ENCODE assay signal across 27 cellular contexts in genomic region chr2:130954873-130955272, GRCh38.
"Had no signal": no experiment of that assay in that cellular context is flagged by ENCODE, and none has a peak within 500 bp of the region (broad histone marks: within the 10 kb centered on the region; RNA-seq: fewer than 3 reads in every experiment).

No MANE protein-coding gene starts in this region.

- H3K27me3 ChIP-seq: suprapubic skin, testis, thyroid gland, tibial artery, upper lobe of left lung, upper lobe of right lung, uterus, vagina had no signal

- H3K4me1 ChIP-seq: stomach, suprapubic skin, testis, thyroid gland, tibial artery, tibial nerve, transverse colon, upper lobe of left lung, upper lobe of right lung, uterus, vagina had no signal

- FAIRE-seq: urothelium cell line had no signal

- H3K27ac ChIP-seq: stomach, suprapubic skin, testis, thoracic aorta, thyroid gland, tibial artery, tibial nerve, transverse colon, upper lobe of left lung, upper lobe of right lung, uterus, vagina had no signal

- H3K36me3 ChIP-seq: stomach, suprapubic skin, thoracic aorta, thyroid gland, tibial artery, tibial nerve, transverse colon, upper lobe of left lung, upper lobe of right lung, uterus, vagina had no signal

- ATAC-seq: stimulated activated effector memory CD8-positive, alpha-beta T cell treated with anti-CD3 and anti-CD28 coated beads, Interleukin-12 subunit alpha, Interleukin-12 subunit beta, amount 100 ng/mL, for 72 hours; stimulated activated memory B cell treated with anti-CD40 and anti-IgM and Interleukin-4, amounts not matched to agents 10 μg/mL and 1 μg/mL and 100 μg/mL, for 72 hours; stimulated activated naive B cell treated with anti-CD40 and anti-IgM and Interleukin-4, amounts not matched to agents 10 μg/mL and 1 μg/mL and 100 μg/mL, for 72 hours; stimulated activated naive CD8-positive, alpha-beta T cell treated with anti-CD3 and anti-CD28 coated beads, Interleukin-15, amount 100 ng/mL, for 72 hours; stimulated activated naive CD8-positive, alpha-beta T cell treated with anti-CD3 and anti-CD28 coated beads, Interleukin-15, Interleukin-2, amounts not matched to agents 100 U/mL and 50 U/mL, for 24 hours; upper lobe of right lung had no signal

- H3K4me3 ChIP-seq: stomach, suprapubic skin, testis, thoracic aorta, thyroid gland, tibial artery, tibial nerve, transverse colon, upper lobe of left lung, upper lobe of right lung, uterus, vagina had no signal

- H3K9me3 ChIP-seq: suprapubic skin, testis, thyroid gland, vagina had no signal

- DNase-seq: stimulated activated CD4-positive, alpha-beta T cell treated with anti-CD3 and anti-CD28 coated beads, Interleukin-2, amount 100 ng/mL, for 48 hours; stimulated activated CD4-positive, alpha-beta T cell treated with anti-CD3 and anti-CD28 coated beads, Interleukin-4, amount 100 ng/mL, for 1 hour; stimulated activated CD4-positive, alpha-beta T cell treated with anti-CD3 and anti-CD28 coated beads, Interleukin-4, amount 100 ng/mL, for 24 hours; stimulated activated CD4-positive, alpha-beta T cell treated with anti-CD3 and anti-CD28 coated beads, Interleukin-4, amount 100 ng/mL, for 4 hours; stimulated activated CD8-positive, alpha-beta memory T cell treated with anti-CD3 and anti-CD28 coated beads, Interleukin-4, amount 100 ng/mL, for 48 hours; stimulated activated naive B cell treated with anti-CD40 and anti-IgM and Interleukin-4, amounts not matched to agents 10 μg/mL and 1 μg/mL and 100 μg/mL, for 72 hours; stimulated activated naive CD4-positive, alpha-beta T cell; stimulated activated naive CD4-positive, alpha-beta T cell treated with Interleukin-2 at 50 U/mL for 16 hours; stimulated activated naive CD8-positive, alpha-beta T cell treated with anti-CD3 and anti-CD28 coated beads, Interleukin-15, amount 100 ng/mL, for 72 hours; stimulated activated naive CD8-positive, alpha-beta T cell treated with anti-CD3 and anti-CD28 coated beads, Interleukin-15, Interleukin-2, amounts not matched to agents 100 U/mL and 50 U/mL, for 24 hours; stomach; substantia nigra; testis; thyroid gland; tibial artery; transverse colon; trophoblast cell; upper lobe of left lung; upper lobe of right lung; uterus had no signal
